ENCODE assay signal across 13 cellular contexts in genomic region chr6:79239538-79240168, GRCh38. TPM values are rescaled to one million over a fixed set of nuclear protein-coding genes. Genes with fewer than 3 reads are reported as not detected.
DNase-seq lines count a peak whose midpoint lies in the region; ATAC-seq and TF ChIP-seq lines count a peak whose summit lies in the region.
"Had no signal": no experiment of that assay in that cellular context is flagged by ENCODE, and none has a peak within 500 bp of the region (broad histone marks: within the 10 kb centered on the region; RNA-seq: fewer than 3 reads in every experiment).

No MANE protein-coding gene starts in this region.

- H3K79me2 ChIP-seq in GM23248 (ENCODE audit: insufficient read depth), result no peaks in the 10 kb centered on the region

- peaks cover 15% of the 10 kb centered on the region for H3K4me1 Mint-ChIP-seq in type B pancreatic cell (ENCODE audit: unreplicated experiment)

- H4K20me1 ChIP-seq in GM23248 (ENCODE audit: insufficient read depth), result no peaks in the 10 kb centered on the region

- H3K27me3 ChIP-seq in GM23248 (replicated peaks; ENCODE audit: insufficient read depth), result no peaks in the 10 kb centered on the region

- no peak overlapping the region for H3K27ac Mint-ChIP-seq in type B pancreatic cell
- H3K27ac Mint-ChIP-seq: stimulated activated naive CD8-positive, alpha-beta T cell treated with anti-CD3 and anti-CD28 coated beads, Interleukin-15, Interleukin-2, amounts not matched to agents 100 ng/mL and 50 ng/mL, for 24 hours had no signal

- H2AFZ ChIP-seq in GM23248, result no peak overlapping the region

- no peaks in the 10 kb centered on the region for H3K27me3 Mint-ChIP-seq in type B pancreatic cell
- H3K27me3 Mint-ChIP-seq: stimulated activated naive CD8-positive, alpha-beta T cell treated with anti-CD3 and anti-CD28 coated beads, Interleukin-15, Interleukin-2, amounts not matched to agents 100 ng/mL and 50 ng/mL, for 24 hours had no signal

- no peak overlapping the region for H3K9ac ChIP-seq in GM23248

- H3K9me2 ChIP-seq in GM23248 (ENCODE audit: insufficient read depth), result no peaks in the 10 kb centered on the region

- no peaks in the 10 kb centered on the region; the same call in 1 of the 2 replicates for H3K4me1 ChIP-seq in GM23248 (ENCODE audit: insufficient read depth)

- no peak for TF ChIP-seq CTCF in type B pancreatic cell (conservative IDR thresholded peaks at IDR 0.05)

- H3K4me3 ChIP-seq in GM23248, result no peak overlapping the region

- no peaks in the 10 kb centered on the region for H3K36me3 ChIP-seq in GM23248 (ENCODE audit: low read depth)
- H3K36me3 ChIP-seq: neutrophil had no signal

- ATAC-seq in GM19043 (IDR thresholded peaks at IDR 0.05; ENCODE audit: low read depth, unreplicated experiment), result peak; percentile 56
- ATAC-seq in HG03342 (IDR thresholded peaks at IDR 0.05; ENCODE audit: unreplicated experiment), result peak; percentile 48
- ATAC-seq: activated CD4-positive, CD25-positive, alpha-beta regulatory T cell treated with anti-CD3 and anti-CD28 coated beads, Interleukin-2, amount 50 U/mL, for 24 hours had no signal

- 0 out of 2 replicates have a peak, but pooled peaks cover 5% of the 10 kb centered on the region for H3F3A ChIP-seq in GM23248 (ENCODE audit: insufficient read depth)

- no peaks in the 10 kb centered on the region for H3K9me3 ChIP-seq in GM23248 (ENCODE audit: low read depth)
- H3K9me3 ChIP-seq: neutrophil had no signal

- no peak overlapping the region for H3K27ac ChIP-seq in GM23248
- H3K27ac ChIP-seq: neutrophil had no signal

- in situ Hi-C loops in GM23248 (cut with MboI), result no loop called here

- WGBS in GM23248 (ENCODE audit: low coverage in 1 of 2, low lambda C conversion rate in 2 of 2, missing lambda C conversion rate in 2 of 2), 2 experiments, result 80 to 81% methylated on average over 6 of the region's 6 CpGs

- H3K36me3 Mint-ChIP-seq in type B pancreatic cell, result peaks cover 7% of the 10 kb centered on the region

- H3K4me3 Mint-ChIP-seq in type B pancreatic cell, result peak overlapping the region; percentile 18
- H3K4me3 Mint-ChIP-seq: stimulated activated naive CD8-positive, alpha-beta T cell treated with anti-CD3 and anti-CD28 coated beads, Interleukin-15, Interleukin-2, amounts not matched to agents 100 ng/mL and 50 ng/mL, for 24 hours had no signal

- peaks cover 5% of the 10 kb centered on the region for H3K9me3 Mint-ChIP-seq in type B pancreatic cell
- H3K9me3 Mint-ChIP-seq: stimulated activated naive CD8-positive, alpha-beta T cell treated with anti-CD3 and anti-CD28 coated beads, Interleukin-15, Interleukin-2, amounts not matched to agents 100 ng/mL and 50 ng/mL, for 24 hours had no signal

- DNase-seq in GM23248 (peak; percentile 15), type B pancreatic cell (ENCODE audit: extremely low spot score, unreplicated experiment) (no peak), iPS-NIHi11 (ENCODE audit: low spot score) (no peak), OCI-M2 (lab: John Stamatoyannopoulos, UW; ENCODE audit: unreplicated experiment) (no peak), Ammon's horn (ENCODE audit: low spot score) (no peak)
- DNase-seq: activated effector memory CD4-positive, alpha-beta T cell treated with anti-CD3 and anti-CD28 coated beads, Interleukin-2, amount 50 U/mL, for 16 hours; central memory CD4-positive, alpha-beta T cell; left cardiac atrium had no signal

- no peak overlapping the region for H3K4me2 ChIP-seq in GM23248 (ENCODE audit: unreplicated experiment)

RNA-seq across cellular contexts. Expression of gene HMGN3, which starts 5.2 kb away (rescaled TPM):
- total RNA-seq in GM23248 (2014; rRNA removed; shearing (Covaris generic)), result 17.6 and 30.0 TPM in 2 replicates
- 84.4 and 86.5 TPM in 2 replicates for polyA plus RNA-seq in GM23248 (2016; fragmentation: Nextera tagmentation; extraction: Ambion mirVana)
- total RNA-seq in type B pancreatic cell (ENCODE audit: low replicate concordance), result 163 and 261 TPM in 2 replicates
